In the genomic region with DNA sequence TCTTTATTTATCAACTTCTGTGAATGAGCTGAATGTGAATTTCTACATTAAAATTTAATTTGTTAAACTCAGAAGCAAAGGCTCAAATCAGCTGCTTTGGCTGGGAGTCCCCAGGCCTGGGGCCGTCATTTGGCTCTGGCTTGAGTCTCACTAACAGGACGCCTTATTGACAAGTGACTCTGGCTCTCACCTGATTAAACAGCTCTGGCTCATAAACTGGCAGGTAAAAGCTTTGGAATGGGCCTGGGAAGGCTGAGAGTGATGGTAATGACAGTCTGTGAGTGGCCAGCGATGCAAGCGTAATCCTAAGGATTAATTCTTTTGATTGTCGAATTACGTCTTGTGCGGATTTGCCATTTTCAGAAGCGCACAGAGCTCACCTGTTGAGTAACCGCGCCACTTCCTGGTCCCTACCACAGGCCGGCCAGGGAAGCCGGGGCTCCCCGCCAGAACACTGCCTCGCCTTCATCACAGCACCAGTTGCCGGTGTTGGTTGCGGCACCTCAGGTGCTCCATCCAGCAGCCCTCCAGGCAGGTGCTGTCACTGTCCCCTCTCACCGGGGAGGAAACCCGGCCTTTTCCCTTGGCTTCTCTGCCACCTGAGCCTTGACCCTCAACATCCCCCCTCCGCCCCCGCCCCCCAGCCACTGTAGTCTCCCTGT, we compare ENCODE assay signal across 16 cellular contexts.
A peak's percentile ranks its signal among the peaks of the same experiment; 100 is the strongest.
DNase-seq lines count a peak whose midpoint lies in the region; ATAC-seq and TF ChIP-seq lines count a peak whose summit lies in the region.
"Had no signal": no experiment of that assay in that cellular context is flagged by ENCODE, and none has a peak within 500 bp of the region (broad histone marks: within the 10 kb centered on the region; RNA-seq: fewer than 3 reads in every experiment).

No MANE protein-coding gene starts in this region.

- DNase-seq in LNCaP clone FGC (ENCODE audit: low read depth) = peak; percentile 26
- DNase-seq in WTC11 (ENCODE audit: low spot score) = no peak
- DNase-seq in islet precursor cell = peak; percentile 69
- DNase-seq in T-helper 2 cell = no peak
- DNase-seq in T1000 (lab: John Stamatoyannopoulos, UW) = no peak
- DNase-seq: C1 segment of cervical spinal cord; CD4-positive, alpha-beta memory T cell; DMS153; DMS79 treated with DMSO at 0.1 percent for 48 hours; EL; GDM1; H7 had no signal

- H3K4me3 ChIP-seq in LNCaP clone FGC (ENCODE audit: low read depth, low read length) = no peak overlapping the region

- H3K4me3 Mint-ChIP-seq in WTC11 = no peak overlapping the region
- H3K4me3 Mint-ChIP-seq: B cell; CD4-positive, alpha-beta memory T cell had no signal

- H3K27me3 Mint-ChIP-seq in WTC11 (ENCODE audit: low read depth) = peaks cover 3% of the 10 kb centered on the region

- ATAC-seq in WTC11 (peak; percentile 31; the same call in 1 of the 2 replicates), GM19395 (IDR thresholded peaks at IDR 0.05; ENCODE audit: unreplicated experiment) (no peak), GM18498 (IDR thresholded peaks at IDR 0.05; ENCODE audit: unreplicated experiment) (no peak)
- ATAC-seq: HepG2 had no signal

- 0 out of 2 replicates have a peak, but pooled peaks cover under 1% of the 10 kb centered on the region for H3K36me3 Mint-ChIP-seq in WTC11

- TF ChIP-seq CTCF in LNCaP clone FGC (IDR thresholded peaks at IDR 0.05; ENCODE audit: control insufficient read depth, extremely low read depth, insufficient read depth) = no peak
- no peak for TF ChIP-seq CTCF in WTC11 (IDR thresholded peaks at IDR 0.05)

- peaks cover 48% of the 10 kb centered on the region for H3K4me1 Mint-ChIP-seq in WTC11

- CTCF ChIA-PET in WTC11 (lab: Charles Lee) = interaction anchor here (0.6 kb wide), 1 partner anchor 10 kb away, joined by 3 read pairs; no protein-coding TSS in a partner anchor

- H3K27ac Mint-ChIP-seq in WTC11 = no peak overlapping the region
- H3K27ac Mint-ChIP-seq: B cell had no signal

- POLR2A ChIA-PET in WTC11 (lab: Charles Lee) = no interaction called here

- H3K9me3 Mint-ChIP-seq in WTC11 = peaks cover 9% of the 10 kb centered on the region

TF ChIP-seq in WTC11, 78 proteins besides CTCF, POLR2A, EP300 and RAD21:
- no peak for TF ChIP-seq ZNF423 (CRISPR knock-in tag; IDR thresholded peaks at IDR 0.05)
- TF ChIP-seq, protein P1, sequence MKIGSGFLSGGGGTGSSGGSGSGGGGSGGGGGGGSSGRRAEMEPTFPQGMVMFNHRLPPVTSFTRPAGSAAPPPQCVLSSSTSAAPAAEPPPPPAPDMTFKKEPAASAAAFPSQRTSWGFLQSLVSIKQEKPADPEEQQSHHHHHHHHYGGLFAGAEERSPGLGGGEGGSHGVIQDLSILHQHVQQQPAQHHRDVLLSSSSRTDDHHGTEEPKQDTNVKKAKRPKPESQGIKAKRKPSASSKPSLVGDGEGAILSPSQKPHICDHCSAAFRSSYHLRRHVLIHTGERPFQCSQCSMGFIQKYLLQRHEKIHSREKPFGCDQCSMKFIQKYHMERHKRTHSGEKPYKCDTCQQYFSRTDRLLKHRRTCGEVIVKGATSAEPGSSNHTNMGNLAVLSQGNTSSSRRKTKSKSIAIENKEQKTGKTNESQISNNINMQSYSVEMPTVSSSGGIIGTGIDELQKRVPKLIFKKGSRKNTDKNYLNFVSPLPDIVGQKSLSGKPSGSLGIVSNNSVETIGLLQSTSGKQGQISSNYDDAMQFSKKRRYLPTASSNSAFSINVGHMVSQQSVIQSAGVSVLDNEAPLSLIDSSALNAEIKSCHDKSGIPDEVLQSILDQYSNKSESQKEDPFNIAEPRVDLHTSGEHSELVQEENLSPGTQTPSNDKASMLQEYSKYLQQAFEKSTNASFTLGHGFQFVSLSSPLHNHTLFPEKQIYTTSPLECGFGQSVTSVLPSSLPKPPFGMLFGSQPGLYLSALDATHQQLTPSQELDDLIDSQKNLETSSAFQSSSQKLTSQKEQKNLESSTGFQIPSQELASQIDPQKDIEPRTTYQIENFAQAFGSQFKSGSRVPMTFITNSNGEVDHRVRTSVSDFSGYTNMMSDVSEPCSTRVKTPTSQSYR (CRISPR knock-in tag; IDR thresholded peaks at IDR 0.05) = no peak
- TF ChIP-seq GRHL2 (CRISPR knock-in tag; IDR thresholded peaks at IDR 0.05; ENCODE audit: insufficient replicate concordance, severe bottlenecking) = no peak
- TF ChIP-seq, protein P2, sequence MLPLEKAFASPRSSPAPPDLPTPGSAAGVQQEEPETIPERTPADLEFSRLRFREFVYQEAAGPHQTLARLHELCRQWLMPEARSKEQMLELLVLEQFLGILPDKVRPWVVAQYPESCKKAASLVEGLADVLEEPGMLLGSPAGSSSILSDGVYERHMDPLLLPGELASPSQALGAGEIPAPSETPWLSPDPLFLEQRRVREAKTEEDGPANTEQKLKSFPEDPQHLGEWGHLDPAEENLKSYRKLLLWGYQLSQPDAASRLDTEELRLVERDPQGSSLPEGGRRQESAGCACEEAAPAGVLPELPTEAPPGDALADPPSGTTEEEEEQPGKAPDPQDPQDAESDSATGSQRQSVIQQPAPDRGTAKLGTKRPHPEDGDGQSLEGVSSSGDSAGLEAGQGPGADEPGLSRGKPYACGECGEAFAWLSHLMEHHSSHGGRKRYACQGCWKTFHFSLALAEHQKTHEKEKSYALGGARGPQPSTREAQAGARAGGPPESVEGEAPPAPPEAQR (CRISPR knock-in tag; IDR thresholded peaks at IDR 0.05) = no peak
- TF ChIP-seq MYBL2 (CRISPR knock-in tag; IDR thresholded peaks at IDR 0.05) = no peak
- TF ChIP-seq STAT6 (CRISPR knock-in tag; conservative IDR thresholded peaks at IDR 0.05; ENCODE audit: low read depth) = no peak
- TF ChIP-seq ZNF396 (CRISPR knock-in tag; IDR thresholded peaks at IDR 0.05; ENCODE audit: borderline replicate concordance) = no peak
- TF ChIP-seq AFF4 (CRISPR knock-in tag; IDR thresholded peaks at IDR 0.05; ENCODE audit: borderline replicate concordance) = no peak
- TF ChIP-seq NR2C2 (CRISPR knock-in tag; IDR thresholded peaks at IDR 0.05) = no peak
- TF ChIP-seq ZNF671 (CRISPR knock-in tag; IDR thresholded peaks at IDR 0.05) = no peak
- TF ChIP-seq JUN (CRISPR knock-in tag; IDR thresholded peaks at IDR 0.05) = no peak
- no peak for TF ChIP-seq EMX1 (CRISPR knock-in tag; IDR thresholded peaks at IDR 0.05)
- no peak for TF ChIP-seq CREB1 (CRISPR knock-in tag; IDR thresholded peaks at IDR 0.05)
- TF ChIP-seq NR1H2 (CRISPR knock-in tag; IDR thresholded peaks at IDR 0.05) = no peak
- TF ChIP-seq CREM (CRISPR knock-in tag; IDR thresholded peaks at IDR 0.05) = no peak
- TF ChIP-seq OVOL2 (CRISPR knock-in tag; IDR thresholded peaks at IDR 0.05; ENCODE audit: borderline replicate concordance) = no peak

Comparison
In these comparisons a context has a peak if more than half of its experiments do, and no peak if none do; other contexts are left out.
1. DNase-seq: peak in LNCaP clone FGC (single experiment) and islet precursor cell (single experiment); none in WTC11 (single experiment), T-helper 2 cell (0 of 5) and T1000 (single experiment).